1 cellular context compared by ENCODE assay signal in genomic region chr7:96285579-96285978, GRCh38.
TF ChIP-seq lines count a peak whose summit lies in the region.

No MANE protein-coding gene starts in this region.

TF ChIP-seq in GM23338, 12 proteins besides CTCF, POLR2A, EP300 and RAD21 (continued from another document):
- TF ChIP-seq, protein P1, sequence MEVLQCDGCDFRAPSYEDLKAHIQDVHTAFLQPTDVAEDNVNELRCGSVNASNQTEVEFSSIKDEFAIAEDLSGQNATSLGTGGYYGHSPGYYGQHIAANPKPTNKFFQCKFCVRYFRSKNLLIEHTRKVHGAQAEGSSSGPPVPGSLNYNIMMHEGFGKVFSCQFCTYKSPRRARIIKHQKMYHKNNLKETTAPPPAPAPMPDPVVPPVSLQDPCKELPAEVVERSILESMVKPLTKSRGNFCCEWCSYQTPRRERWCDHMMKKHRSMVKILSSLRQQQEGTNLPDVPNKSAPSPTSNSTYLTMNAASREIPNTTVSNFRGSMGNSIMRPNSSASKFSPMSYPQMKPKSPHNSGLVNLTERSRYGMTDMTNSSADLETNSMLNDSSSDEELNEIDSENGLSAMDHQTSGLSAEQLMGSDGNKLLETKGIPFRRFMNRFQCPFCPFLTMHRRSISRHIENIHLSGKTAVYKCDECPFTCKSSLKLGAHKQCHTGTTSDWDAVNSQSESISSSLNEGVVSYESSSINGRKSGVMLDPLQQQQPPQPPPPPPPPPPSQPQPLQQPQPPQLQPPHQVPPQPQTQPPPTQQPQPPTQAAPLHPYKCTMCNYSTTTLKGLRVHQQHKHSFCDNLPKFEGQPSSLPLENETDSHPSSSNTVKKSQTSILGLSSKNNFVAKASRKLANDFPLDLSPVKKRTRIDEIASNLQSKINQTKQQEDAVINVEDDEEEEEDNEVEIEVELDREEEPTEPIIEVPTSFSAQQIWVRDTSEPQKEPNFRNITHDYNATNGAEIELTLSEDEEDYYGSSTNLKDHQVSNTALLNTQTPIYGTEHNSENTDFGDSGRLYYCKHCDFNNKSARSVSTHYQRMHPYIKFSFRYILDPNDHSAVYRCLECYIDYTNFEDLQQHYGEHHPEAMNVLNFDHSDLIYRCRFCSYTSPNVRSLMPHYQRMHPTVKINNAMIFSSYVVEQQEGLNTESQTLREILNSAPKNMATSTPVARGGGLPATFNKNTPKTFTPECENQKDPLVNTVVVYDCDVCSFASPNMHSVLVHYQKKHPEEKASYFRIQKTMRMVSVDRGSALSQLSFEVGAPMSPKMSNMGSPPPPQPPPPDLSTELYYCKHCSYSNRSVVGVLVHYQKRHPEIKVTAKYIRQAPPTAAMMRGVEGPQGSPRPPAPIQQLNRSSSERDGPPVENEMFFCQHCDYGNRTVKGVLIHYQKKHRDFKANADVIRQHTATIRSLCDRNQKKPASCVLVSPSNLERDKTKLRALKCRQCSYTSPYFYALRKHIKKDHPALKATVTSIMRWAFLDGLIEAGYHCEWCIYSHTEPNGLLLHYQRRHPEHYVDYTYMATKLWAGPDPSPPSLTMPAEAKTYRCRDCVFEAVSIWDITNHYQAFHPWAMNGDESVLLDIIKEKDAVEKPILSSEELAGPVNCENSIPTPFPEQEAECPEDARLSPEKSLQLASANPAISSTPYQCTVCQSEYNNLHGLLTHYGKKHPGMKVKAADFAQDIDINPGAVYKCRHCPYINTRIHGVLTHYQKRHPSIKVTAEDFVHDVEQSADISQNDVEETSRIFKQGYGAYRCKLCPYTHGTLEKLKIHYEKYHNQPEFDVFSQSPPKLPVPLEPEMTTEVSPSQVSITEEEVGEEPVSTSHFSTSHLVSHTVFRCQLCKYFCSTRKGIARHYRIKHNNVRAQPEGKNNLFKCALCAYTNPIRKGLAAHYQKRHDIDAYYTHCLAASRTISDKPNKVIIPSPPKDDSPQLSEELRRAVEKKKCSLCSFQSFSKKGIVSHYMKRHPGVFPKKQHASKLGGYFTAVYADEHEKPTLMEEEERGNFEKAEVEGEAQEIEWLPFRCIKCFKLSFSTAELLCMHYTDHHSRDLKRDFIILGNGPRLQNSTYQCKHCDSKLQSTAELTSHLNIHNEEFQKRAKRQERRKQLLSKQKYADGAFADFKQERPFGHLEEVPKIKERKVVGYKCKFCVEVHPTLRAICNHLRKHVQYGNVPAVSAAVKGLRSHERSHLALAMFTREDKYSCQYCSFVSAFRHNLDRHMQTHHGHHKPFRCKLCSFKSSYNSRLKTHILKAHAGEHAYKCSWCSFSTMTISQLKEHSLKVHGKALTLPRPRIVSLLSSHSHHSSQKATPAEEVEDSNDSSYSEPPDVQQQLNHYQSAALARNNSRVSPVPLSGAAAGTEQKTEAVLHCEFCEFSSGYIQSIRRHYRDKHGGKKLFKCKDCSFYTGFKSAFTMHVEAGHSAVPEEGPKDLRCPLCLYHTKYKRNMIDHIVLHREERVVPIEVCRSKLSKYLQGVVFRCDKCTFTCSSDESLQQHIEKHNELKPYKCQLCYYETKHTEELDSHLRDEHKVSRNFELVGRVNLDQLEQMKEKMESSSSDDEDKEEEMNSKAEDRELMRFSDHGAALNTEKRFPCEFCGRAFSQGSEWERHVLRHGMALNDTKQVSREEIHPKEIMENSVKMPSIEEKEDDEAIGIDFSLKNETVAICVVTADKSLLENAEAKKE (CRISPR knock-in tag; IDR thresholded peaks at IDR 0.05): no peak
- no peak for TF ChIP-seq EZH2phosphoT487 (IDR thresholded peaks at IDR 0.05; ENCODE audit: unreplicated experiment)
- no peak for TF ChIP-seq ZNF331 (CRISPR knock-in tag; IDR thresholded peaks at IDR 0.05; ENCODE audit: low read depth)
